22 cellular contexts compared by ENCODE assay signal in genomic region chrX:39967348-39967747, GRCh38.
DNase-seq lines count a peak whose midpoint lies in the region; ATAC-seq and TF ChIP-seq lines count a peak whose summit lies in the region.
"Had no signal": no experiment of that assay in that cellular context is flagged by ENCODE, and none has a peak within 500 bp of the region (broad histone marks: within the 10 kb centered on the region; RNA-seq: fewer than 3 reads in every experiment).

No MANE protein-coding gene starts in this region.

- ATAC-seq in IMR-90 (ENCODE audit: low read depth) = no peak
- ATAC-seq: body of pancreas; naive thymus-derived CD4-positive, alpha-beta T cell had no signal

- no peak overlapping the region for H3K18ac ChIP-seq in IMR-90 (ENCODE audit: low read depth, low read length)
- H3K18ac ChIP-seq in mesendoderm (ENCODE audit: low read length) = no peak overlapping the region

- H2AK9ac ChIP-seq in IMR-90 (replicated peaks; ENCODE audit: low read depth, low read length, poor library complexity) = no peak overlapping the region

- no peak overlapping the region for H2BK20ac ChIP-seq in IMR-90 (ENCODE audit: low read depth, low read length)

- intact Hi-C loops in activated naive CD4-positive, alpha-beta T cell treated with anti-CD3 and anti-CD28 coated beads for 36 hours (cut with micrococcal nuclease) = no loop called here
- intact Hi-C loops in IMR-90 (cut with micrococcal nuclease) = no loop called here

- H3K4ac ChIP-seq in IMR-90 (ENCODE audit: low read depth, low read length) (no peak overlapping the region), mesendoderm (ENCODE audit: low read depth, low read length) (no peak overlapping the region)

- no peak overlapping the region for H3K14ac ChIP-seq in IMR-90 (replicated peaks; ENCODE audit: low read depth, low read length)

- H3K4me1 ChIP-seq in IMR-90 (ENCODE audit: control insufficient read depth, insufficient read depth, low read length) (0 out of 2 replicates have a peak, but pooled peaks cover 1% of the 10 kb centered on the region), mesendoderm (ENCODE audit: control insufficient read depth, low read depth, low read length) (no peaks in the 10 kb centered on the region)
- peaks cover 8% of the 10 kb centered on the region for H3K4me1 ChIP-seq in effector memory CD4-positive, alpha-beta T cell (ENCODE audit: control insufficient read depth, insufficient read depth, low read length, poor library complexity, severe bottlenecking)
- H3K4me1 ChIP-seq: body of pancreas, vagina had no signal

- peaks cover 20% of the 10 kb centered on the region for H3K4me1 Mint-ChIP-seq in activated naive CD4-positive, alpha-beta T cell treated with anti-CD3 and anti-CD28 coated beads for 36 hours (ENCODE audit: low read depth)
- H3K4me1 Mint-ChIP-seq: immature natural killer cell had no signal

- H3K9me1 ChIP-seq in IMR-90 (ENCODE audit: insufficient read depth, low read length) = no peaks in the 10 kb centered on the region

- H4K5ac ChIP-seq in IMR-90 (ENCODE audit: low read depth, low read length) (no peak overlapping the region), mesendoderm (ENCODE audit: low read length) (no peak overlapping the region)

- no peak overlapping the region for H2BK5ac ChIP-seq in IMR-90 (ENCODE audit: low read depth, low read length, poor library complexity, severe bottlenecking)
- H2BK5ac ChIP-seq in mesendoderm (ENCODE audit: low read length) = no peak overlapping the region

- peaks cover 10% of the 10 kb centered on the region for H3K9me3 Mint-ChIP-seq in activated naive CD4-positive, alpha-beta T cell treated with anti-CD3 and anti-CD28 coated beads for 36 hours
- H3K9me3 Mint-ChIP-seq: stimulated activated naive CD8-positive, alpha-beta T cell treated with anti-CD3 and anti-CD28 coated beads, Interleukin-15, Interleukin-2, amounts not matched to agents 100 ng/mL and 50 ng/mL, for 24 hours had no signal

- H2BK120ac ChIP-seq in IMR-90 (ENCODE audit: low read depth, low read length) (no peak overlapping the region), mesendoderm (ENCODE audit: low read depth, low read length) (no peak overlapping the region)

- H3K27ac Mint-ChIP-seq in activated naive CD4-positive, alpha-beta T cell treated with anti-CD3 and anti-CD28 coated beads for 36 hours = peak overlapping the region; percentile 62
- H3K27ac Mint-ChIP-seq: activated naive CD8-positive, alpha-beta T cell treated with anti-CD3 and anti-CD28 coated beads, Interleukin-2, amount 10 ng/mL, durations not matched to agents 7 days and 5 days; activated T-helper 1 cell treated with anti-CD3 and anti-CD28 coated beads, Interleukin-12 subunit alpha, Interleukin-12 subunit beta, Interleukin-2, Interleukin-4 antibody, amounts not matched to agents 30 ng/mL and 10 ng/mL and 1 ng/mL, durations not matched to agents 14 hours and 24 hours and 36 hours; immature natural killer cell; stimulated activated naive CD8-positive, alpha-beta T cell treated with anti-CD3 and anti-CD28 coated beads, Interleukin-15, Interleukin-2, amounts not matched to agents 100 ng/mL and 50 ng/mL, for 24 hours had no signal

- TF ChIP-seq CTCF in IMR-90 (conservative IDR thresholded peaks at IDR 0.05; ENCODE audit: low read depth, low read length) = no peak

- POLR2A ChIA-PET in IMR-90 (lab: Charles Lee; ENCODE audit: unreplicated experiment) = no interaction called here

- no peak overlapping the region for H3K4me3 Mint-ChIP-seq in activated naive CD4-positive, alpha-beta T cell treated with anti-CD3 and anti-CD28 coated beads for 36 hours
- H3K4me3 Mint-ChIP-seq: activated naive CD8-positive, alpha-beta T cell treated with anti-CD3 and anti-CD28 coated beads, Interleukin-2, amount 10 ng/mL, durations not matched to agents 7 days and 5 days; activated T-helper 1 cell treated with anti-CD3 and anti-CD28 coated beads, Interleukin-12 subunit alpha, Interleukin-12 subunit beta, Interleukin-2, Interleukin-4 antibody, amounts not matched to agents 30 ng/mL and 10 ng/mL and 1 ng/mL, durations not matched to agents 14 hours and 24 hours and 36 hours; immature natural killer cell; naive thymus-derived CD4-positive, alpha-beta T cell; stimulated activated naive CD8-positive, alpha-beta T cell treated with anti-CD3 and anti-CD28 coated beads, Interleukin-15, Interleukin-2, amounts not matched to agents 100 ng/mL and 50 ng/mL, for 24 hours had no signal

- 0% methylated on average over 1 of the region's 4 CpGs; no CpG with 5 or more reads in 1 of the 2 experiments for WGBS in IMR-90 (ENCODE audit: extremely low coverage in 2 of 2, insufficient read length in 1 of 2), 2 experiments
- WGBS in mesendoderm (ENCODE audit: extremely low coverage, insufficient coverage, low lambda C conversion rate) = no CpG with 5 or more reads among the region's 4 CpGs

- no peak overlapping the region for H3K23ac ChIP-seq in IMR-90 (ENCODE audit: low read depth, low read length)
- no peak overlapping the region for H3K23ac ChIP-seq in mesendoderm (ENCODE audit: low read length)

- CTCF ChIA-PET in activated naive CD4-positive, alpha-beta T cell treated with anti-CD3 and anti-CD28 coated beads for 36 hours (lab: Charles Lee) = interaction anchor here (0.7 kb wide), 1 partner anchor 148 kb away, joined by 3 read pairs; no protein-coding TSS in a partner anchor
- CTCF ChIA-PET in IMR-90 (lab: Yijun Ruan, JAX) = no interaction called here

- H3K4me2 ChIP-seq in IMR-90 (ENCODE audit: low read depth, low read length) = no peak overlapping the region
- no peak overlapping the region for H3K4me2 ChIP-seq in mesendoderm (ENCODE audit: low read length)

- no peak overlapping the region for H3K56ac ChIP-seq in IMR-90 (ENCODE audit: extremely low read depth, insufficient read depth, low read length)
- no peak overlapping the region for H3K56ac ChIP-seq in mesendoderm (ENCODE audit: low read length)

- H4K8ac ChIP-seq in IMR-90 (ENCODE audit: low read depth in 2 of 2, low read length in 2 of 2) (no peak overlapping the region), mesendoderm (ENCODE audit: low read depth, low read length) (no peak overlapping the region)

- no peaks in the 10 kb centered on the region for H4K20me1 ChIP-seq in IMR-90 (ENCODE audit: insufficient read depth, low read length)

- peaks cover 10% of the 10 kb centered on the region for H3K27me3 ChIP-seq in IMR-90 (ENCODE audit: control insufficient read depth, insufficient read depth, low read length)
- no peaks in the 10 kb centered on the region for H3K27me3 ChIP-seq in mesendoderm (ENCODE audit: insufficient read depth, low read length, poor library complexity)
- no peaks in the 10 kb centered on the region for H3K27me3 ChIP-seq in effector memory CD4-positive, alpha-beta T cell (replicated peaks; ENCODE audit: control insufficient read depth, insufficient read depth, low read length, poor library complexity, severe bottlenecking)
- H3K27me3 ChIP-seq: body of pancreas, vagina had no signal

- H2AK5ac ChIP-seq in IMR-90 (ENCODE audit: low read depth, low read length) = no peak overlapping the region
- H2AK5ac ChIP-seq in mesendoderm (ENCODE audit: low read length) = no peak overlapping the region

- H2BK15ac ChIP-seq in IMR-90 (ENCODE audit: low read depth, low read length) = no peak overlapping the region
- no peak overlapping the region for H2BK15ac ChIP-seq in mesendoderm (replicated peaks; ENCODE audit: low read depth)

- peaks cover 3% of the 10 kb centered on the region for H3K36me3 Mint-ChIP-seq in activated naive CD4-positive, alpha-beta T cell treated with anti-CD3 and anti-CD28 coated beads for 36 hours (ENCODE audit: low read depth)

- no peaks in the 10 kb centered on the region for H3K36me3 ChIP-seq in IMR-90 (ENCODE audit: control insufficient read depth, insufficient read depth, low read length)
- no peaks in the 10 kb centered on the region for H3K36me3 ChIP-seq in mesendoderm (ENCODE audit: control insufficient read depth, insufficient read depth, low read length)
- H3K36me3 ChIP-seq in effector memory CD4-positive, alpha-beta T cell (ENCODE audit: control insufficient read depth, insufficient read depth, low read length) = no peaks in the 10 kb centered on the region
- H3K36me3 ChIP-seq: left ventricle myocardium inferior, vagina had no signal

- H3K79me1 ChIP-seq in IMR-90 (ENCODE audit: low read depth in 1 of 2, low read length in 2 of 2) (no peaks in the 10 kb centered on the region), mesendoderm (ENCODE audit: low read length) (no peaks in the 10 kb centered on the region)

- TF ChIP-seq POLR2A in IMR-90 (IDR thresholded peaks at IDR 0.05; ENCODE audit: low read depth, low read length) = no peak

- TF ChIP-seq RAD21 in IMR-90 (IDR thresholded peaks at IDR 0.05; ENCODE audit: low read length) = no peak

- H4K91ac ChIP-seq in IMR-90 (ENCODE audit: insufficient read depth, low read depth, low read length) = no peak overlapping the region

- peaks cover 7% of the 10 kb centered on the region for H3K9me3 ChIP-seq in IMR-90 (ENCODE audit: control insufficient read depth, insufficient read depth, low read length)
- peaks cover 5% of the 10 kb centered on the region for H3K9me3 ChIP-seq in effector memory CD4-positive, alpha-beta T cell (ENCODE audit: control insufficient read depth, low read length)
- H3K9me3 ChIP-seq: body of pancreas, left ventricle myocardium inferior, vagina had no signal

- no peaks in the 10 kb centered on the region for H3K79me2 ChIP-seq in mesendoderm (ENCODE audit: control insufficient read depth, insufficient read depth, low read length)

- in situ Hi-C loops in IMR-90 (cut with MboI; ENCODE audit: low sequenced_read_pairs) = no loop called here

- no peak overlapping the region for H3K27ac ChIP-seq in IMR-90 (ENCODE audit: insufficient read depth, low read length)
- no peak overlapping the region for H3K27ac ChIP-seq in mesendoderm (ENCODE audit: low read depth, low read length)
- no peak overlapping the region for H3K27ac ChIP-seq in effector memory CD4-positive, alpha-beta T cell (ENCODE audit: insufficient read depth, low read length, poor library complexity, severe bottlenecking)
- H3K27ac ChIP-seq: body of pancreas, left ventricle myocardium inferior, vagina had no signal

- no peaks in the 10 kb centered on the region for H3K27me3 Mint-ChIP-seq in activated naive CD4-positive, alpha-beta T cell treated with anti-CD3 and anti-CD28 coated beads for 36 hours (ENCODE audit: low read depth)
- H3K27me3 Mint-ChIP-seq: activated naive CD8-positive, alpha-beta T cell treated with anti-CD3 and anti-CD28 coated beads, Interleukin-2, amount 10 ng/mL, durations not matched to agents 7 days and 5 days; naive thymus-derived CD4-positive, alpha-beta T cell; stimulated activated naive CD8-positive, alpha-beta T cell treated with anti-CD3 and anti-CD28 coated beads, Interleukin-15, Interleukin-2, amounts not matched to agents 100 ng/mL and 50 ng/mL, for 24 hours had no signal

- peak; percentile 48 for DNase-seq in activated naive CD4-positive, alpha-beta T cell treated with anti-CD3 and anti-CD28 coated beads for 36 hours
- DNase-seq in activated naive CD4-positive, alpha-beta T cell treated with Interleukin-2 at 50 U/mL for 16 hours = no peak
- peak; percentile 14 for DNase-seq in IMR-90
- peak; percentile 6 for DNase-seq in RKO (ENCODE audit: low spot score)
- peak; percentile 48 for DNase-seq in mesendoderm
- no peak for DNase-seq in effector memory CD4-positive, alpha-beta T cell
- DNase-seq in amniotic stem cell (lab: John Stamatoyannopoulos, UW) = no peak
- DNase-seq: activated naive CD8-positive, alpha-beta T cell treated with anti-CD3 and anti-CD28 coated beads, Interleukin-2, amount 10 ng/mL, durations not matched to agents 7 days and 5 days; body of pancreas; C1 segment of cervical spinal cord; immature natural killer cell; Kasumi-1; left ventricle myocardium inferior; naive thymus-derived CD4-positive, alpha-beta T cell; NCI-H187 treated with DMSO at 0.1 percent for 48 hours; NCI-H2227 treated with DMSO at 0.1 percent for 48 hours; NCI-H774; occipital lobe; Right ventricle myocardium superior had no signal

- no peak overlapping the region for H3K4me3 ChIP-seq in IMR-90 (ENCODE audit: insufficient read depth, low read depth, low read length)
- H3K4me3 ChIP-seq in mesendoderm (ENCODE audit: low read length) = no peak overlapping the region
- H3K4me3 ChIP-seq in effector memory CD4-positive, alpha-beta T cell (ENCODE audit: insufficient read depth, low read depth, low read length, poor library complexity, severe bottlenecking) = no peak overlapping the region
- H3K4me3 ChIP-seq: body of pancreas, left ventricle myocardium inferior, vagina had no signal

- dilution Hi-C loops in IMR-90 (cut with HindIII; ENCODE audit: low sequenced_read_pairs, unreplicated experiment) = no loop called here

- H2AFZ ChIP-seq in IMR-90 (replicated peaks; ENCODE audit: low read length, poor library complexity) = no peak overlapping the region

- BruUV-seq in IMR-90 (replicated peaks; lab: Mats Ljungman, UMichigan) = no TSS peak

- H3K9ac ChIP-seq in IMR-90 (ENCODE audit: low read depth, low read length) (no peak overlapping the region), mesendoderm (ENCODE audit: low read length) (no peak overlapping the region)

Comparison
In these comparisons a context has a peak if more than half of its experiments do, and no peak if none do; other contexts are left out.
1. DNase-seq: peak in activated naive CD4-positive, alpha-beta T cell treated with anti-CD3 and anti-CD28 coated beads for 36 hours (single experiment), IMR-90 (single experiment), RKO (single experiment) and mesendoderm (single experiment); none in activated naive CD4-positive, alpha-beta T cell treated with Interleukin-2 at 50 U/mL for 16 hours (single experiment), effector memory CD4-positive, alpha-beta T cell (0 of 3) and amniotic stem cell (single experiment).